Comparison of ENCODE assay signal across 29 cellular contexts in genomic region chr2:66679422-66679821, GRCh38.
DNase-seq lines count a peak whose midpoint lies in the region; ATAC-seq, FAIRE-seq and TF ChIP-seq lines count a peak whose summit lies in the region.
"Had no signal": no experiment of that assay in that cellular context is flagged by ENCODE, and none has a peak within 500 bp of the region (broad histone marks: within the 10 kb centered on the region; RNA-seq: fewer than 3 reads in every experiment).

No MANE protein-coding gene starts in this region.

- no peaks in the 10 kb centered on the region for H3K79me1 ChIP-seq in IMR-90 (ENCODE audit: low read depth in 1 of 2, low read length in 2 of 2)

- no CpG with 5 or more reads among the region's 2 CpGs for WGBS in IMR-90 (ENCODE audit: extremely low coverage in 2 of 2, insufficient read length in 1 of 2), 2 experiments

- no peak overlapping the region for H3K4me2 ChIP-seq in IMR-90 (ENCODE audit: low read depth, low read length)
- H3K4me2 ChIP-seq: A549, hepatocyte had no signal

- no peaks in the 10 kb centered on the region for H3K36me3 ChIP-seq in IMR-90 (ENCODE audit: control insufficient read depth, insufficient read depth, low read length)
- no peaks in the 10 kb centered on the region for H3K36me3 ChIP-seq in brain microvascular endothelial cell (replicated peaks)
- H3K36me3 ChIP-seq: breast epithelium, right atrium auricular region had no signal

- H3K27ac ChIP-seq in IMR-90 (ENCODE audit: insufficient read depth, low read length): no peak overlapping the region
- no peak overlapping the region for H3K27ac ChIP-seq in brain microvascular endothelial cell
- H3K27ac ChIP-seq: A549, breast epithelium, dorsolateral prefrontal cortex, hepatocyte, parathyroid adenoma, right atrium auricular region, testis had no signal

- H4K20me1 ChIP-seq in IMR-90 (ENCODE audit: insufficient read depth, low read length): no peaks in the 10 kb centered on the region

- H3K18ac ChIP-seq in IMR-90 (ENCODE audit: low read depth, low read length): no peak overlapping the region

- ATAC-seq in IMR-90 (ENCODE audit: low read depth) (no peak), HG02763 (IDR thresholded peaks at IDR 0.05; ENCODE audit: unreplicated experiment) (no peak)
- ATAC-seq: A549; activated naive CD4-positive, alpha-beta T cell treated with anti-CD3 and anti-CD28 coated beads, Interleukin-2, amount 50 U/mL, for 72 hours; left lobe of liver had no signal

- H2BK120ac ChIP-seq in IMR-90 (ENCODE audit: low read depth, low read length): no peak overlapping the region

- H3K9me3 Mint-ChIP-seq in nephron: no peaks in the 10 kb centered on the region
- H3K9me3 Mint-ChIP-seq: neural crest cell; stimulated activated naive CD8-positive, alpha-beta T cell treated with anti-CD3 and anti-CD28 coated beads, Interleukin-15, Interleukin-2, amounts not matched to agents 100 ng/mL and 50 ng/mL, for 24 hours had no signal

- POLR2A ChIA-PET in IMR-90 (lab: Charles Lee; ENCODE audit: unreplicated experiment): no interaction called here

- peak; percentile 97 for FAIRE-seq in D721Med (lab: Jason Lieb, UNC)
- FAIRE-seq: A549, RCC 7860 had no signal

- H4K8ac ChIP-seq in IMR-90 (ENCODE audit: low read depth in 2 of 2, low read length in 2 of 2): no peak overlapping the region

- no peaks in the 10 kb centered on the region for H3K9me1 ChIP-seq in IMR-90 (ENCODE audit: insufficient read depth, low read length)

- intact Hi-C loops in IMR-90 (cut with micrococcal nuclease): no loop called here

- TF ChIP-seq CTCF in D721Med (IDR thresholded peaks at IDR 0.05; ENCODE audit: insufficient read depth, missing control alignments) (no peak), IMR-90 (conservative IDR thresholded peaks at IDR 0.05; ENCODE audit: low read depth, low read length) (no peak), nephron (IDR thresholded peaks at IDR 0.05; ENCODE audit: unreplicated experiment in 3 of 3) (no peak), brain microvascular endothelial cell (IDR thresholded peaks at IDR 0.05; ENCODE audit: low read depth, low read length, missing control alignments) (no peak)

- no peak overlapping the region for H4K91ac ChIP-seq in IMR-90 (ENCODE audit: insufficient read depth, low read depth, low read length)

- H3K56ac ChIP-seq in IMR-90 (ENCODE audit: extremely low read depth, insufficient read depth, low read length): no peak overlapping the region

- H2AK5ac ChIP-seq in IMR-90 (ENCODE audit: low read depth, low read length): no peak overlapping the region

- H3K4me1 ChIP-seq in IMR-90 (ENCODE audit: control insufficient read depth, insufficient read depth, low read length): peaks cover 2% of the 10 kb centered on the region
- H3K4me1 ChIP-seq: A549, breast epithelium, parathyroid adenoma, right atrium auricular region, testis had no signal

- H3K14ac ChIP-seq in IMR-90 (replicated peaks; ENCODE audit: low read depth, low read length): no peak overlapping the region

- peak overlapping the region; percentile 84 to 97 (median 93) for H3K27ac Mint-ChIP-seq in nephron
- H3K27ac Mint-ChIP-seq: activated naive CD4-positive, alpha-beta T cell treated with anti-CD3 and anti-CD28 coated beads, Interleukin-2, amount 50 U/mL, for 72 hours; CD4-positive, CD25-positive, alpha-beta regulatory T cell; memory B cell; stimulated activated naive CD8-positive, alpha-beta T cell treated with anti-CD3 and anti-CD28 coated beads, Interleukin-15, Interleukin-2, amounts not matched to agents 100 ng/mL and 50 ng/mL, for 24 hours had no signal

- no peak overlapping the region for H2BK15ac ChIP-seq in IMR-90 (ENCODE audit: low read depth, low read length)

- TF ChIP-seq RAD21 in IMR-90 (IDR thresholded peaks at IDR 0.05; ENCODE audit: low read length): no peak

- H2AFZ ChIP-seq in IMR-90 (replicated peaks; ENCODE audit: low read length, poor library complexity): no peak overlapping the region
- H2AFZ ChIP-seq: hepatocyte, parathyroid adenoma had no signal

- TF ChIP-seq POLR2A in IMR-90 (IDR thresholded peaks at IDR 0.05; ENCODE audit: low read depth, low read length): no peak

- H3K9ac ChIP-seq in IMR-90 (ENCODE audit: low read depth, low read length): no peak overlapping the region
- H3K9ac ChIP-seq: parathyroid adenoma had no signal

- no peak overlapping the region for H3K4me3 ChIP-seq in IMR-90 (ENCODE audit: insufficient read depth, low read depth, low read length)
- H3K4me3 ChIP-seq in brain microvascular endothelial cell (ENCODE audit: low read depth, low read length): no peak overlapping the region
- H3K4me3 ChIP-seq: A549, breast epithelium, dorsolateral prefrontal cortex, hepatocyte, right atrium auricular region, testis had no signal

- no peak overlapping the region for H3K4me3 Mint-ChIP-seq in nephron
- H3K4me3 Mint-ChIP-seq: CD4-positive, CD25-positive, alpha-beta regulatory T cell; memory B cell; neural crest cell; stimulated activated naive CD8-positive, alpha-beta T cell treated with anti-CD3 and anti-CD28 coated beads, Interleukin-15, Interleukin-2, amounts not matched to agents 100 ng/mL and 50 ng/mL, for 24 hours had no signal

- no peak overlapping the region for H2AK9ac ChIP-seq in IMR-90 (replicated peaks; ENCODE audit: low read depth, low read length, poor library complexity)

- H3K27me3 Mint-ChIP-seq in nephron (ENCODE audit: low read depth): no peaks in the 10 kb centered on the region
- H3K27me3 Mint-ChIP-seq: CD4-positive, CD25-positive, alpha-beta regulatory T cell; stimulated activated naive CD8-positive, alpha-beta T cell treated with anti-CD3 and anti-CD28 coated beads, Interleukin-15, Interleukin-2, amounts not matched to agents 100 ng/mL and 50 ng/mL, for 24 hours had no signal

- DNase-seq in D721Med (ENCODE audit: insufficient read length, low spot score) (no peak), IMR-90 (no peak), ecto neural progenitor cell (ENCODE audit: low spot score) (peak; percentile 55), brain microvascular endothelial cell (no peak), NCI-H2171 (lab: John Stamatoyannopoulos, UW) (no peak)
- no peak for DNase-seq in activated CD8-positive, alpha-beta memory T cell treated with anti-CD3 and anti-CD28 coated beads, Interleukin-2, amount 50 U/mL, for 4 hours
- DNase-seq: activated CD4-positive, alpha-beta T cell treated with anti-CD3 and anti-CD28 coated beads for 48 hours; activated effector memory CD4-positive, alpha-beta T cell treated with Interleukin-2 at 50 U/mL for 16 hours; activated T-cell treated with anti-CD3 and anti-CD28 coated beads, Interleukin-2, amount 50 U/mL, for 1 hour; CD4-positive, CD25-positive, alpha-beta regulatory T cell; dorsolateral prefrontal cortex; NCI-H146; NCI-H510A treated with DMSO at 0.1 percent for 48 hours; SHP77 treated with DMSO at 0.1 percent for 48 hours; stimulated activated CD4-positive, alpha-beta T cell treated with anti-CD3 and anti-CD28 coated beads, Interleukin-1b, Interleukin-23, amount 100 ng/mL, for 48 hours; testis had no signal

- H3K36me3 Mint-ChIP-seq in nephron (ENCODE audit: low read depth): no peaks in the 10 kb centered on the region
- H3K36me3 Mint-ChIP-seq: CD4-positive, CD25-positive, alpha-beta regulatory T cell; memory B cell had no signal

- H3K4me1 Mint-ChIP-seq in nephron: peaks cover 77% of the 10 kb centered on the region
- H3K4me1 Mint-ChIP-seq: CD4-positive, CD25-positive, alpha-beta regulatory T cell; memory B cell; neural crest cell had no signal

- BruUV-seq in IMR-90 (replicated peaks; lab: Mats Ljungman, UMichigan): no TSS peak

- dilution Hi-C loops in IMR-90 (cut with HindIII; ENCODE audit: low sequenced_read_pairs, unreplicated experiment): no loop called here

- no peak overlapping the region for H2BK5ac ChIP-seq in IMR-90 (ENCODE audit: low read depth, low read length, poor library complexity, severe bottlenecking)

- no peak overlapping the region for H3K23ac ChIP-seq in IMR-90 (ENCODE audit: low read depth, low read length)

- H3K27me3 ChIP-seq in IMR-90 (ENCODE audit: control insufficient read depth, insufficient read depth, low read length) (no peaks in the 10 kb centered on the region), brain microvascular endothelial cell (replicated peaks) (no peaks in the 10 kb centered on the region)
- H3K27me3 ChIP-seq: breast epithelium, hepatocyte, right atrium auricular region, testis had no signal

- H3K4ac ChIP-seq in IMR-90 (ENCODE audit: low read depth, low read length): no peak overlapping the region

- in situ Hi-C loops in IMR-90 (cut with MboI; ENCODE audit: low sequenced_read_pairs) (no loop called here), brain microvascular endothelial cell (cut with HindIII; ENCODE audit: low pct_ligation_motif_present, low sequenced_read_pairs) (no loop called here)

- H2BK20ac ChIP-seq in IMR-90 (ENCODE audit: low read depth, low read length): 0 out of 2 replicates have a peak overlapping the region, but pooled peaks have one; percentile 16

- CTCF ChIA-PET in IMR-90 (lab: Yijun Ruan, JAX): interaction anchor here (0.6 kb wide), 1 partner anchor 46 kb away, joined by 3 read pairs; no protein-coding TSS in a partner anchor

- no peak overlapping the region; the same call in 1 of the 2 replicates for H4K5ac ChIP-seq in IMR-90 (ENCODE audit: low read depth, low read length)

- H3K9me3 ChIP-seq in IMR-90 (ENCODE audit: control insufficient read depth, insufficient read depth, low read length): no peaks in the 10 kb centered on the region
- H3K9me3 ChIP-seq: A549, breast epithelium, right atrium auricular region, testis had no signal

TF ChIP-seq in IMR-90, 13 proteins besides CTCF, POLR2A, EP300 and RAD21:
- TF ChIP-seq RFX5 (IDR thresholded peaks at IDR 0.05; ENCODE audit: low read depth, low read length): no peak
- no peak for TF ChIP-seq ELK1 (IDR thresholded peaks at IDR 0.05; ENCODE audit: borderline replicate concordance, low read depth, low read length)
- TF ChIP-seq MAFK (IDR thresholded peaks at IDR 0.05; ENCODE audit: low read depth, low read length): no peak
TF ChIP-seq in IMR-90: peak in this region for 0.
